8 cellular contexts compared by ENCODE assay signal in the genomic region with DNA sequence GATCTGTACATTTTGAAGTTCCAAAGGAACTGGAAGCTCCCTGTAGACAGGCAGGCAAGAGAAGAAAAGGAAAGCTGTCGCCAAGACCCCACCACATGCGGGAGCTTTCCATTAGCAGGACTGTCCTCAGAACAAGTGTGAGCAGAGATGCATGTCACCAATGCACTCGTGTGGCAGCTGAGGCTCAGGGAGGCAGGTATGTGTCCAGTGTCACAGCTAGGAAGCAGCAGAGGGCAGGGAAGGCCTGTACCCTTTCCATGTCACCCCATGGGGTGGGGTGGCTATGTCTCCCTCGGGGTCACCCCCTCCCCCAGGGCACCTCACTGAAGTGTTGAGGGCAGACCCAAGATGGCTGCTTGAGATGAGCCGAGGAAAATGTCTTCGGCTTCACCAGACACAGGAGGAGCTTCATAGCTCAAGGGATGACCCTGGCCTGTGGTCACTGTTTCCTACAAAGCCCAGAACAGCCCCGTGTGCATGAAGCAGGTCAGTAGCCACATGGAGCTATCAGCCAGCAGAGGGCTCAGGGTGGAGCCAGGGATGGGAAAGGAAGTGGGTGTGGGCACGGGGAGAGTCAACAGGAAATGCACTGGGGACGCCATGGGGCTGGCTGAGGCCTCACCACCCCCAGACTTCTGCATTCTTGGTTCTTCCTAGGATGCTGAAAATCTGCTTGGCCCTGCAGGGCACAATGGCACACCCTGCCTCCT.
DNase-seq lines count a peak whose midpoint lies in the region; ATAC-seq and TF ChIP-seq lines count a peak whose summit lies in the region.

No MANE protein-coding gene starts in this region.

- DNase-seq in NCI-H748 (lab: John Stamatoyannopoulos, UW; ENCODE audit: unreplicated experiment) (peak; percentile 16), NCI-H748 treated with DMSO at 0.1 percent for 48 hours (lab: John Stamatoyannopoulos, UW) (no peak), SKM-1 treated with dmso at 0.1 percent for 144 hours (lab: John Stamatoyannopoulos, UW; ENCODE audit: unreplicated experiment) (peak; percentile 87), kidney epithelial cell (ENCODE audit: low read depth) (no peak), superior temporal gyrus (ENCODE audit: extremely low spot score) (no peak)
- peak in 2 of 3 experiments; percentile 26 to 53 for DNase-seq in stimulated activated CD4-positive, alpha-beta T cell treated with anti-CD3 and anti-CD28 coated beads, TNF-alpha, amount 100 ng/mL, for 4 hours (ENCODE audit: low read depth in 3 of 3)

- H3K27me3 ChIP-seq in kidney epithelial cell (ENCODE audit: control insufficient read depth, insufficient read depth, low read length), result no peaks in the 10 kb centered on the region

- peak overlapping the region; percentile 97 for H3K27ac ChIP-seq in angular gyrus (ENCODE audit: low read depth, low read length)

- peak; percentile 5 for TF ChIP-seq CTCF in kidney epithelial cell (IDR thresholded peaks at IDR 0.05; ENCODE audit: insufficient read depth, low read length, poor library complexity, severe bottlenecking)

- no peaks in the 10 kb centered on the region for H3K36me3 ChIP-seq in kidney epithelial cell (ENCODE audit: control insufficient read depth, insufficient read depth, low read length)

- peak; percentile 70 for ATAC-seq in HG03097 (IDR thresholded peaks at IDR 0.05; ENCODE audit: low FRiP score, unreplicated experiment)

- no peak overlapping the region for H3K4me3 ChIP-seq in kidney epithelial cell (ENCODE audit: low read depth, low read length)

Comparison
In these comparisons a context has a peak if more than half of its experiments do, and no peak if none do; other contexts are left out.
1. DNase-seq: peak in NCI-H748 (single experiment), SKM-1 treated with dmso at 0.1 percent for 144 hours (single experiment) and stimulated activated CD4-positive, alpha-beta T cell treated with anti-CD3 and anti-CD28 coated beads, TNF-alpha, amount 100 ng/mL, for 4 hours (2 of 3); none in NCI-H748 treated with DMSO at 0.1 percent for 48 hours (single experiment), kidney epithelial cell (single experiment) and superior temporal gyrus (single experiment).